In genomic region chr13:83980322-83980721, GRCh38 we compare ENCODE assay signal across 25 cellular contexts.
"Had no signal": no experiment of that assay in that cellular context is flagged by ENCODE, and none has a peak within 500 bp of the region (broad histone marks: within the 10 kb centered on the region; RNA-seq: fewer than 3 reads in every experiment).

No MANE protein-coding gene starts in this region.

- H3K4me1 ChIP-seq: colonic mucosa, esophagus muscularis mucosa, gastrocnemius medialis, vagina had no signal

- DNase-seq: activated CD4-positive, alpha-beta T cell treated with anti-CD3 and anti-CD28 coated beads for 4 hours; activated CD4-positive, alpha-beta T cell treated with anti-CD3 and anti-CD28 coated beads, Interleukin-2, amount 50 U/mL, for 48 hours; activated CD4-positive, CD25-positive, alpha-beta regulatory T cell; activated CD8-positive, alpha-beta memory T cell treated with anti-CD3 and anti-CD28 coated beads, Interleukin-2, amount 50 U/mL, for 48 hours; activated naive CD4-positive, alpha-beta T cell; activated naive CD8-positive, alpha-beta T cell treated with anti-CD3 and anti-CD28 coated beads for 36 hours; activated T-cell treated with anti-CD3 and anti-CD28 coated beads, Interleukin-2, amount 50 U/mL, for 4 hours; colonic mucosa; dorsolateral prefrontal cortex; gastrocnemius medialis; hypothalamus; islet precursor cell; left cardiac atrium; nucleus accumbens; stimulated activated CD4-positive, alpha-beta T cell treated with anti-CD3 and anti-CD28 coated beads, Interleukin-4, amount 100 ng/mL, for 1 hour; stimulated activated naive CD4-positive, alpha-beta T cell had no signal

- H3K27me3 ChIP-seq: colonic mucosa, dorsolateral prefrontal cortex, esophagus muscularis mucosa, gastrocnemius medialis, vagina had no signal

- H3K36me3 ChIP-seq: colonic mucosa, esophagus muscularis mucosa, gastrocnemius medialis, thoracic aorta, vagina had no signal

- H3K27ac ChIP-seq: colonic mucosa, dorsolateral prefrontal cortex, esophagus muscularis mucosa, gastrocnemius medialis, thoracic aorta, vagina had no signal

- H3K9me3 ChIP-seq: colonic mucosa, esophagus muscularis mucosa, gastrocnemius medialis, thoracic aorta, vagina had no signal

- H3K27me3 Mint-ChIP-seq: activated naive CD8-positive, alpha-beta T cell treated with anti-CD3 and anti-CD28 coated beads for 36 hours; memory B cell; type B pancreatic cell had no signal

- H3K4me3 ChIP-seq: colonic mucosa, dorsolateral prefrontal cortex, esophagus muscularis mucosa, gastrocnemius medialis, thoracic aorta, vagina had no signal

- H3K4me3 Mint-ChIP-seq: activated naive CD8-positive, alpha-beta T cell treated with anti-CD3 and anti-CD28 coated beads for 36 hours; activated T-cell treated with anti-CD3 and anti-CD28 coated beads, Interleukin-2, amount 50 U/mL, for 4 hours; memory B cell; nephron; type B pancreatic cell had no signal

- FAIRE-seq: bronchial epithelial cell had no signal

- H3K36me3 Mint-ChIP-seq: activated naive CD8-positive, alpha-beta T cell treated with anti-CD3 and anti-CD28 coated beads for 36 hours; memory B cell; type B pancreatic cell had no signal

- H3K9me3 Mint-ChIP-seq: activated naive CD8-positive, alpha-beta T cell treated with anti-CD3 and anti-CD28 coated beads for 36 hours; activated T-cell treated with anti-CD3 and anti-CD28 coated beads, Interleukin-2, amount 50 U/mL, for 4 hours; memory B cell; nephron; type B pancreatic cell had no signal

- ATAC-seq: activated T-cell treated with anti-CD3 and anti-CD28 coated beads, Interleukin-2, amount 50 U/mL, for 4 hours; gastrocnemius medialis; left cardiac atrium; sciatic nerve had no signal

- H3K27ac Mint-ChIP-seq: activated naive CD8-positive, alpha-beta T cell treated with anti-CD3 and anti-CD28 coated beads for 36 hours; activated T-helper 2 cell treated with anti-CD3 and anti-CD28 coated beads, Interferon-gamma antibody, Interleukin-2, Interleukin-4, amounts not matched to agents 10 μg/mL and 5 μg/mL and 100 μg/mL, durations not matched to agents 14 hours and 24 hours and 36 hours; memory B cell; nephron; type B pancreatic cell had no signal

- H3K4me1 Mint-ChIP-seq: memory B cell, nephron had no signal
